2 cellular contexts compared by ENCODE assay signal in genomic region chrX:154354516-154354915, GRCh38.
TF ChIP-seq lines count a peak whose summit lies in the region.

No MANE protein-coding gene starts in this region.

TF ChIP-seq in H1, 55 proteins besides CTCF, POLR2A, EP300 and RAD21:
- TF ChIP-seq POLR2AphosphoS5 (IDR thresholded peaks at IDR 0.05; ENCODE audit: low read depth, low read length) (0 out of 2 replicates have a peak, but pooled peaks have one; percentile 12), SP1 (IDR thresholded peaks at IDR 0.05; ENCODE audit: low read depth, low read length) (no peak; the same call in 1 of the 2 replicates)

TF ChIP-seq in GM23338, 12 proteins besides CTCF, POLR2A, EP300 and RAD21:
- TF ChIP-seq STAT1 (IDR thresholded peaks at IDR 0.05; ENCODE audit: unreplicated experiment) (no peak), REST (IDR thresholded peaks at IDR 0.05; ENCODE audit: unreplicated experiment) (no peak), ETS1 (IDR thresholded peaks at IDR 0.05) (no peak), ZNF331 (CRISPR knock-in tag; IDR thresholded peaks at IDR 0.05; ENCODE audit: low read depth) (no peak), EZH2 (IDR thresholded peaks at IDR 0.05; ENCODE audit: low read depth, unreplicated experiment) (no peak), POLR2AphosphoS5 (IDR thresholded peaks at IDR 0.05; ENCODE audit: low read depth) (no peak), EZH2phosphoT487 (IDR thresholded peaks at IDR 0.05; ENCODE audit: unreplicated experiment) (no peak), NANOG (IDR thresholded peaks at IDR 0.05; ENCODE audit: borderline replicate concordance) (no peak), JUNB (IDR thresholded peaks at IDR 0.05; ENCODE audit: unreplicated experiment) (no peak), CREB1 (CRISPR knock-in tag; IDR thresholded peaks at IDR 0.05; ENCODE audit: low read depth) (no peak), ZNF462 (CRISPR knock-in tag; IDR thresholded peaks at IDR 0.05) (no peak), ZNF114 (CRISPR knock-in tag; IDR thresholded peaks at IDR 0.05) (no peak)
